In the genomic region with DNA sequence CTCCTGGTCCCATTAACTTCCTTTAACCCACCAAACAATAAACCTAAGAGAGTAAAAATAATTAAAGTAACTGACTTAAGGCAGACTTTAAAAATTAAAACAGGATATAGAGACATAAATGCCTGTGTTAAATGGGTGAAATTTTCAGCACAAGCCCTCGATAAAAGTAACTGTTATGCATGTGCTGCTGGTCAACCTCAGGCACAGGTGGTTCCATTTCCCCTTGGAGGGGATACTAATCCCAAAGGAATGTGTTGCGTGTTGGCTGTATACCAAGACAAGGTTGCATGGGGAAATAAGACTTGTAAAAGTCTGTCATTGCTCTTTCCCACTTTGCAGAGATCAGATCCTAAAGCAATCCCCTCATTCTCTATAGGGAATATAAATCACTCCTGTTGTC, we compare ENCODE assay signal across 1 cellular context.
TF ChIP-seq lines count a peak whose summit lies in the region.

No MANE protein-coding gene starts in this region.

TF ChIP-seq in K562, 482 proteins besides CTCF, POLR2A, EP300 and RAD21 (continued from another document):
- 0 out of 2 replicates have a peak, but pooled peaks have one; percentile 6 for TF ChIP-seq TCF3 (CRISPR knock-in tag; IDR thresholded peaks at IDR 0.05)
- TF ChIP-seq ZNF551 (CRISPR knock-in tag; IDR thresholded peaks at IDR 0.05): no peak
- no peak for TF ChIP-seq NFRKB (IDR thresholded peaks at IDR 0.05; ENCODE audit: low read depth)
TF ChIP-seq in K562: peak in this region for 6.
